Comparison of ENCODE assay signal across 11 cellular contexts in genomic region chr4:122121593-122121992, GRCh38.
"Had no signal": no experiment of that assay in that cellular context is flagged by ENCODE, and none has a peak within 500 bp of the region (broad histone marks: within the 10 kb centered on the region; RNA-seq: fewer than 3 reads in every experiment).

No MANE protein-coding gene starts in this region.

- H3K4me3 ChIP-seq: GM23248, GM23338, HAP-1 had no signal

- H3K4me3 Mint-ChIP-seq: GM23338, H9, HFFc6 had no signal

- ATAC-seq: GM23338, HCT116 had no signal

- H3K9ac ChIP-seq: GM23248 had no signal

- H3K4me2 ChIP-seq: GM23338 had no signal

- DNase-seq: GM23248, GOT3, H7, H9, HCEC 1CT, HFFc6 had no signal

- H3K4me1 ChIP-seq: HAP-1 had no signal

- H3K27ac ChIP-seq: GM23248 had no signal

- H2AFZ ChIP-seq: GM23248, GM23338 had no signal

- H3K9me3 ChIP-seq: HAP-1 had no signal

- FAIRE-seq: H1, H54 had no signal

- H3K4me1 Mint-ChIP-seq: GM23338, H9 had no signal

- H3K36me3 ChIP-seq: HAP-1 had no signal

- H3K27ac Mint-ChIP-seq: GM23338, H9, HFFc6 had no signal

- H3K9me3 Mint-ChIP-seq: GM23338, H9, HFFc6 had no signal
